In the genomic region with DNA sequence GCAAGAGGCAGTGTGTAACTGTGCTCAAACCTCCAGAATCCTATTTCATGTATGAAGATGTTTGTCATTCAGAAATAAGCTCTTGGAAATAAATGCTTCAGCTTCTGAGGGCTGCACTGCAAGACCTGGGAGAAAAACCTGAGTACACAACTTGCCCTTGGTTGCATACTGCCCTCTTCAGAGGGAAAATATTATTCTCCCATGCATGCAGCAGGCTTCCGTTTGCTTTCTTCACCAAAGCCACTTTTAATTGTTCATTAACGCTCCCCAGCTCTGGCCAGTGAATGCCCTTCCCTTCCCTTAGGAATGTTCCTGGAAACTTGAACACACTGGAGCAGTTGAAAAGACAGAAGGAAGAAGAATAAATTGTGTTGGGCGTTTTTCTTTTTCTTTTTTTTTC, we compare ENCODE assay signal across 7 cellular contexts. TPM values are rescaled to one million over a fixed set of nuclear protein-coding genes. Genes with fewer than 3 reads are reported as not detected.
DNase-seq lines count a peak whose midpoint lies in the region; ATAC-seq and TF ChIP-seq lines count a peak whose summit lies in the region.

No MANE protein-coding gene starts in this region.

- no peaks in the 10 kb centered on the region for H3K36me3 Mint-ChIP-seq in activated CD8-positive, alpha-beta T cell treated with anti-CD3 and anti-CD28 coated beads for 36 hours (ENCODE audit: low read depth)

- H3K9ac ChIP-seq in DND-41 (ENCODE audit: low read depth, low read length), result no peak overlapping the region

- H3K27me3 ChIP-seq in DND-41 (ENCODE audit: insufficient read depth, low read length, poor library complexity), result peaks cover 14% of the 10 kb centered on the region

- no peak overlapping the region for H2AFZ ChIP-seq in DND-41 (ENCODE audit: low read depth, low read length)

- H3K9me3 ChIP-seq in DND-41 (ENCODE audit: insufficient read depth, low read length, severe bottlenecking), result no peaks in the 10 kb centered on the region

- no peak overlapping the region for H3K4me3 ChIP-seq in DND-41 (ENCODE audit: low read depth in 1 of 2, low read length in 2 of 2)

- POLR2A ChIA-PET in activated CD8-positive, alpha-beta T cell treated with anti-CD3 and anti-CD28 coated beads for 36 hours (lab: Charles Lee), result interaction anchor here (0.6 to 1.1 kb wide), 3 partner anchors 20 to 37 kb away, joined by 3 to 4 read pairs (median 3); no protein-coding TSS in a partner anchor

- H3K4me3 Mint-ChIP-seq in activated CD8-positive, alpha-beta T cell treated with anti-CD3 and anti-CD28 coated beads for 36 hours, result no peak overlapping the region

- CTCF ChIA-PET in activated CD8-positive, alpha-beta T cell treated with anti-CD3 and anti-CD28 coated beads for 36 hours (lab: Charles Lee), result interaction anchor here (0.8 to 7.5 kb wide), 20 partner anchors 9 to 145 kb away, joined by 3 to 72 read pairs (median 6); a partner anchor contains a TSS

- no peak for ATAC-seq in DND-41 (ENCODE audit: insufficient read depth, low read depth)
- ATAC-seq in activated CD8-positive, alpha-beta T cell treated with anti-CD3 and anti-CD28 coated beads for 36 hours, result peak; percentile 32
- ATAC-seq in left colon, result peak; percentile 14
- no peak for ATAC-seq in GM21619 (IDR thresholded peaks at IDR 0.05; ENCODE audit: unreplicated experiment)

- in situ Hi-C loops in G401 (cut with HindIII; ENCODE audit: low sequenced_read_pairs), result no loop called here

- no peaks in the 10 kb centered on the region for H3K36me3 ChIP-seq in DND-41 (ENCODE audit: insufficient read depth, low read length)

- H3K27ac Mint-ChIP-seq in activated CD8-positive, alpha-beta T cell treated with anti-CD3 and anti-CD28 coated beads for 36 hours, result no peak overlapping the region

- H3K79me2 ChIP-seq in DND-41 (ENCODE audit: insufficient read depth, low read length), result no peaks in the 10 kb centered on the region

- intact Hi-C loops in activated CD8-positive, alpha-beta T cell treated with anti-CD3 and anti-CD28 coated beads for 36 hours (cut with micrococcal nuclease), result loop anchor here (5.0 kb wide), 1 partner anchor 100 kb away; no protein-coding TSS in a partner anchor
- intact Hi-C loops in left colon (cut with DNase I, micrococcal nuclease), result no loop called here

- H3K9me3 Mint-ChIP-seq in activated CD8-positive, alpha-beta T cell treated with anti-CD3 and anti-CD28 coated beads for 36 hours, result no peaks in the 10 kb centered on the region

- DNase-seq in DND-41 (no peak), HuH-7.5 (ENCODE audit: low spot score) (peak; percentile 38), left colon (no peak), G401 (ENCODE audit: low spot score) (no peak)
- DNase-seq in activated CD8-positive, alpha-beta T cell treated with anti-CD3 and anti-CD28 coated beads for 36 hours, result peak; percentile 32
- DNase-seq in activated CD4-positive, alpha-beta T cell treated with anti-CD3 and anti-CD28 coated beads, Interleukin-2, amount 50 U/mL, for 48 hours, result no peak

- H3K27ac ChIP-seq in DND-41 (ENCODE audit: low read length), result no peak overlapping the region

- H4K20me1 ChIP-seq in DND-41 (ENCODE audit: insufficient read depth, low read length), result no peaks in the 10 kb centered on the region

- peaks cover 19% of the 10 kb centered on the region for H3K4me1 Mint-ChIP-seq in activated CD8-positive, alpha-beta T cell treated with anti-CD3 and anti-CD28 coated beads for 36 hours (ENCODE audit: low read depth)

- H3K27me3 Mint-ChIP-seq in activated CD8-positive, alpha-beta T cell treated with anti-CD3 and anti-CD28 coated beads for 36 hours, result peaks cover 27% of the 10 kb centered on the region

- no peak overlapping the region for H3K4me2 ChIP-seq in DND-41 (ENCODE audit: insufficient read depth, low read length)

- no peaks in the 10 kb centered on the region for H3K4me1 ChIP-seq in DND-41 (ENCODE audit: insufficient read depth, low read length)

- TF ChIP-seq CTCF in DND-41 (IDR thresholded peaks at IDR 0.05; ENCODE audit: borderline replicate concordance, extremely low read depth, low read length, poor library complexity, severe bottlenecking), result peak; percentile 29
- peak; percentile 51 for TF ChIP-seq CTCF in activated CD8-positive, alpha-beta T cell treated with anti-CD3 and anti-CD28 coated beads for 36 hours (IDR thresholded peaks at IDR 0.05)

RNA-seq across cellular contexts. Expression of a gene that starts 2.5 kb away (rescaled TPM):
- total RNA-seq in activated CD8-positive, alpha-beta T cell treated with anti-CD3 and anti-CD28 coated beads for 36 hours, result 10 to 100 TPM; 12.6 to 14.9 TPM
- 1 to 10 TPM; 6.1 to 7.0 TPM for total RNA-seq in left colon
- total RNA-seq in G401 (2014; rRNA removed; shearing (Covaris generic)), result 4.7 and 7.2 TPM in 2 replicates

Comparison
In these comparisons a context has a peak if more than half of its experiments do, and no peak if none do; other contexts are left out.
1. ATAC-seq: peak in activated CD8-positive, alpha-beta T cell treated with anti-CD3 and anti-CD28 coated beads for 36 hours (single experiment) and left colon (single experiment); none in DND-41 (single experiment) and GM21619 (single experiment).
2. DNase-seq: peak in HuH-7.5 (single experiment) and activated CD8-positive, alpha-beta T cell treated with anti-CD3 and anti-CD28 coated beads for 36 hours (single experiment); none in DND-41 (single experiment), left colon (0 of 2), G401 (single experiment) and activated CD4-positive, alpha-beta T cell treated with anti-CD3 and anti-CD28 coated beads, Interleukin-2, amount 50 U/mL, for 48 hours (0 of 2).